Comparison of ENCODE assay signal across 1 cellular context in genomic region chr17:46169913-46170312, GRCh38.
A peak's percentile ranks its signal among the peaks of the same experiment; 100 is the strongest.
TF ChIP-seq lines count a peak whose summit lies in the region.

No MANE protein-coding gene starts in this region.

TF ChIP-seq in GM12878, 131 proteins besides CTCF, POLR2A, EP300 and RAD21:
- TF ChIP-seq HDGF (IDR thresholded peaks at IDR 0.05) (0 out of 2 replicates have a peak, but pooled peaks have one; percentile 22), NR2C2 (IDR thresholded peaks at IDR 0.05; ENCODE audit: borderline replicate concordance, control insufficient read depth, insufficient read length, low read depth) (no peak), SMARCA5 (IDR thresholded peaks at IDR 0.05) (no peak), PAX5 (IDR thresholded peaks at IDR 0.05; ENCODE audit: borderline replicate concordance, low read depth, low read length) (peak; percentile 67; the same call in 1 of the 2 replicates), SIX5 (IDR thresholded peaks at IDR 0.05; ENCODE audit: low read depth, low read length, severe bottlenecking) (no peak), ZNF384 (IDR thresholded peaks at IDR 0.05; ENCODE audit: borderline replicate concordance, low read depth, low read length) (no peak)
